Comparison of ENCODE assay signal across 8 cellular contexts in the genomic region with DNA sequence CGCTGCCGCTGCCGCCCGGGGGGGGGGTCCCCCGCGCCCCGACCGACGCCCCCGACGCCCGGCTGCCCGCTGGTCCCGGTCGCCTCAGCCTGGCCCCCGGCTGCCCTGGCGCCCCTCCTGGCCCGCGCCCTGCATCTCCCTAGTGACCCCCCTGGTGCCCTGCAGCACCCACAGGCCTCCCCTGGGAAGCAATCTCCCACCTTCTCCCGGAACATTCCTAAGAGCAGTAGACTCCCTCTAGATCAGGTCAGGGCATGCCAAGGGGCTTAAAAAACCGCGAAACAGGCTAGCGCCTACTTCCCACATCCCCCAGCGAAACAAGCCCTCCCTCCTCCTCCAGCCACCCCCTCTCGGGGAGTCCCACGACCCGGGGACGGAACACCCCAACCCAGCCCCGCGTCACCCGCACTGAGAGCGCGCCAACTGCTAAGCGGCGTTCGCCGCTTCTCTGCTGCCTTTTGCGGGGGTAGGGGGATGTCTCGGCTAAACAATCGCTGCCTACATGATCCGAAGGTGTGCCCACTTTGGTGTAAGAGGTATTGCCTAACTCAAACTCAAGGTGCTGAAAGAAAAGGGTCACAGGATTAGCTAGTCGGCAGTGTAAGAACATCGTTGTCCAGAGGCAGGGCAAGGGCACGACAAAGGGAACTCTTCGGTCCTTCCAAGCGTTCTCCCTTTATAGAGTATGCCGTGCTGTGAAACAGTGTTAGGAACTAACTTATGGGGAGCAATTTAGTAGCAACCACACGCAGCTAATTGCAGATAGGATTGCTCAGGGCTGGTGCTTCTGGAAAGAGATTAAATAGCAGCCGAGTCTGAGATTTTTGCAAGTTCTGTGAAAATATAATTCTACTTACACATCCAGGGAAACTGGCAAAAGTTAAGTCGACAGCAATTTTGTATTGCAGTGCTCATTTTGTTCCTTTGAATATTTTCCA. TPM values are rescaled to one million over a fixed set of nuclear protein-coding genes. Genes with fewer than 3 reads are reported as not detected.
DNase-seq lines count a peak whose midpoint lies in the region; ATAC-seq lines count a peak whose summit lies in the region.

No MANE protein-coding gene starts in this region.

- peak overlapping the region; percentile 71 for H3K4me3 Mint-ChIP-seq in activated naive CD8-positive, alpha-beta T cell treated with anti-CD3 and anti-CD28 coated beads, Interleukin-2, amount 50 U/mL, for 24 hours

- H3K4me1 Mint-ChIP-seq in activated naive CD8-positive, alpha-beta T cell treated with anti-CD3 and anti-CD28 coated beads, Interleukin-2, amount 50 U/mL, for 24 hours = peaks cover 11% of the 10 kb centered on the region

- H3K27me3 Mint-ChIP-seq in activated naive CD8-positive, alpha-beta T cell treated with anti-CD3 and anti-CD28 coated beads, Interleukin-2, amount 50 U/mL, for 24 hours = peaks cover 72% of the 10 kb centered on the region

- no peaks in the 10 kb centered on the region for H3K36me3 Mint-ChIP-seq in activated naive CD8-positive, alpha-beta T cell treated with anti-CD3 and anti-CD28 coated beads, Interleukin-2, amount 50 U/mL, for 24 hours (ENCODE audit: low read depth)

- intact Hi-C loops in sciatic nerve (cut with DNase I) = no loop called here

- no peaks in the 10 kb centered on the region for H3K9me3 Mint-ChIP-seq in activated naive CD8-positive, alpha-beta T cell treated with anti-CD3 and anti-CD28 coated beads, Interleukin-2, amount 50 U/mL, for 24 hours

- DNase-seq in ELF-1 (ENCODE audit: low read depth, low spot score) = peak; percentile 41
- DNase-seq in NCI-H1930 (lab: John Stamatoyannopoulos, UW) = peak; percentile 26 to 44
- DNase-seq in activated naive CD8-positive, alpha-beta T cell treated with anti-CD3 and anti-CD28 coated beads, Interleukin-2, amount 50 U/mL, for 24 hours = peak; percentile 33
- peak; percentile 67 for DNase-seq in hepatic stellate cell (ENCODE audit: low spot score)
- peak; percentile 63 for DNase-seq in sciatic nerve (ENCODE audit: low spot score)
- no peak for DNase-seq in NCI-H2029 (lab: John Stamatoyannopoulos, UW)

- H3K27ac Mint-ChIP-seq in activated naive CD8-positive, alpha-beta T cell treated with anti-CD3 and anti-CD28 coated beads, Interleukin-2, amount 50 U/mL, for 24 hours = no peak overlapping the region

- peak; percentile 35 for ATAC-seq in activated naive CD8-positive, alpha-beta T cell treated with anti-CD3 and anti-CD28 coated beads, Interleukin-2, amount 50 U/mL, for 24 hours
- peak; percentile 67 for ATAC-seq in sciatic nerve
- no peak for ATAC-seq in GM19035 (IDR thresholded peaks at IDR 0.05; ENCODE audit: unreplicated experiment)
- ATAC-seq in HG03378 (IDR thresholded peaks at IDR 0.05; ENCODE audit: unreplicated experiment) = no peak

RNA-seq across cellular contexts. Expression of a gene that starts 0.6 kb away (rescaled TPM):
- 40.3 TPM for total RNA-seq in sciatic nerve

Comparison
In these comparisons a context has a peak if more than half of its experiments do, and no peak if none do; other contexts are left out.
1. ATAC-seq: peak in activated naive CD8-positive, alpha-beta T cell treated with anti-CD3 and anti-CD28 coated beads, Interleukin-2, amount 50 U/mL, for 24 hours (single experiment) and sciatic nerve (single experiment); none in GM19035 (single experiment) and HG03378 (single experiment).